15 cellular contexts compared by ENCODE assay signal in the genomic region with DNA sequence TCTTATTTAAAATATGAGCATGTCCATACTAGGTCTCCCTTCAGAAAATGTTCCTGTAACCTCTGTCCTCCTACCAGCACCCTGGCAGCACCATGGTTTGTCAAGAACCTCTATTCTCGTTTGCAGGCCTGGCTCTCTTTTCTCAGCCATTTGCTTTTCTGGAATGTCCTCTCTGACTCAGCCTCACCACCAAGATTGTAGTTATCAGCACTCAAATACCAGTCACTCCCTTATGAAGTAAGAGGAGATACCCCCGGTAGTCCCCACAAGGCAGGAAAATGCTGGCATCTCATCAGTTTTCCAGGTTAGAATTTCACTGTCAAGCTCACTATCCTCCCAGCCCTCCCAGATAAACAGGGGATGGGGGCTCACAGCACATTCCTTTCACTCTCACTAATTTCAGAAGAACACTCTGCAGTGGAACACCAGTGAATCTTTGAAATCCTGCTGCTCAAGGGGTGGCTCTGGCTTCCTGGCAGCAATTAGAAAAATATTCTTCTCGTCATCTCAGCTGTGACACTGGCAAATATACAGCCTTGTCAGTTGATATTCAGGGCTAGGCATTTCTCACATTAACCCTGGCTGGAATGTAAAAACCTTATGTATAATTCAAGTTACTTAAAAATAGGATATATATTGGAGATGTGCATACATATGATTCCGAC.
DNase-seq lines count a peak whose midpoint lies in the region; ATAC-seq and TF ChIP-seq lines count a peak whose summit lies in the region.
"Had no signal": no experiment of that assay in that cellular context is flagged by ENCODE, and none has a peak within 500 bp of the region (broad histone marks: within the 10 kb centered on the region; RNA-seq: fewer than 3 reads in every experiment).

No MANE protein-coding gene starts in this region.

- H2BK120ac ChIP-seq in mesendoderm (ENCODE audit: low read depth, low read length) = no peak overlapping the region

- H3K56ac ChIP-seq in mesendoderm (ENCODE audit: low read length) = no peak overlapping the region

- no peak overlapping the region for H3K23ac ChIP-seq in mesendoderm (ENCODE audit: low read length)

- no peak overlapping the region for H2BK15ac ChIP-seq in mesendoderm (replicated peaks; ENCODE audit: low read depth)

- H3K27ac Mint-ChIP-seq in chondrocyte (ENCODE audit: unreplicated experiment) = peak overlapping the region; percentile 76
- H3K27ac Mint-ChIP-seq: activated CD4-positive, alpha-beta memory T cell treated with anti-CD3 and anti-CD28 coated beads, Interleukin-2, amount 10 ng/mL, durations not matched to agents 7 days and 5 days; activated T-helper 17 cell treated with anti-CD3 and anti-CD28 coated beads, Interleukin-2, amount 50 U/mL, for 72 hours; B cell had no signal

- no peaks in the 10 kb centered on the region for H3K27me3 ChIP-seq in mesendoderm (ENCODE audit: insufficient read depth, low read length, poor library complexity)

- peak; percentile 30 for DNase-seq in AG08396 (ENCODE audit: low spot score)
- peak; percentile 76 for DNase-seq in LHCN-M2 (ENCODE audit: low read depth)
- no peak for DNase-seq in chondrocyte (ENCODE audit: low spot score)
- DNase-seq in mesendoderm = peak; percentile 80
- DNase-seq in activated effector memory CD4-positive, alpha-beta T cell treated with Interleukin-2 at 50 U/mL for 16 hours = no peak
- DNase-seq in GF-D8 (lab: John Stamatoyannopoulos, UW) = no peak
- DNase-seq: activated CD4-positive, alpha-beta memory T cell treated with anti-CD3 and anti-CD28 coated beads, Interleukin-2, amount 10 ng/mL, durations not matched to agents 7 days and 5 days; DMS79 treated with DMSO at 0.1 percent for 48 hours; NCI-H1694; NCI-H774 had no signal

- H3K9me3 Mint-ChIP-seq in chondrocyte (ENCODE audit: low read depth) = peaks cover 4% of the 10 kb centered on the region

- H4K5ac ChIP-seq in mesendoderm (ENCODE audit: low read length) = no peak overlapping the region

- no peaks in the 10 kb centered on the region for H3K27me3 Mint-ChIP-seq in chondrocyte (ENCODE audit: low read depth)
- H3K27me3 Mint-ChIP-seq: activated CD4-positive, alpha-beta memory T cell treated with anti-CD3 and anti-CD28 coated beads, Interleukin-2, amount 10 ng/mL, durations not matched to agents 7 days and 5 days; activated T-helper 17 cell treated with anti-CD3 and anti-CD28 coated beads, Interleukin-2, amount 50 U/mL, for 72 hours; B cell; central memory CD8-positive, alpha-beta T cell had no signal

- no peaks in the 10 kb centered on the region for H3K4me1 ChIP-seq in mesendoderm (ENCODE audit: control insufficient read depth, low read depth, low read length)

- no peak overlapping the region for H3K18ac ChIP-seq in mesendoderm (ENCODE audit: low read length)

- H2BK5ac ChIP-seq in mesendoderm (ENCODE audit: low read length) = no peak overlapping the region

- ATAC-seq in GM21390 (IDR thresholded peaks at IDR 0.05; ENCODE audit: unreplicated experiment) = no peak
- ATAC-seq in GM18505 (IDR thresholded peaks at IDR 0.05; ENCODE audit: unreplicated experiment) = no peak
- ATAC-seq: activated T-helper 17 cell treated with anti-CD3 and anti-CD28 coated beads, Interleukin-2, amount 50 U/mL, for 72 hours had no signal

- H3K36me3 ChIP-seq in mesendoderm (ENCODE audit: control insufficient read depth, insufficient read depth, low read length) = no peaks in the 10 kb centered on the region

- no peaks in the 10 kb centered on the region for H3K79me1 ChIP-seq in mesendoderm (ENCODE audit: low read length)

- no peak overlapping the region for H3K4me2 ChIP-seq in mesendoderm (ENCODE audit: low read length)

- TF ChIP-seq CTCF in chondrocyte (IDR thresholded peaks at IDR 0.05) = no peak

- H3K4me3 ChIP-seq in mesendoderm (ENCODE audit: low read length) = no peak overlapping the region

- H3K4me1 Mint-ChIP-seq in chondrocyte (ENCODE audit: low read depth) = peaks cover 31% of the 10 kb centered on the region
- H3K4me1 Mint-ChIP-seq: activated CD4-positive, alpha-beta memory T cell treated with anti-CD3 and anti-CD28 coated beads, Interleukin-2, amount 10 ng/mL, durations not matched to agents 7 days and 5 days; activated T-helper 17 cell treated with anti-CD3 and anti-CD28 coated beads, Interleukin-2, amount 50 U/mL, for 72 hours; B cell; central memory CD8-positive, alpha-beta T cell had no signal

- no CpG with 5 or more reads among the region's 4 CpGs for WGBS in mesendoderm (ENCODE audit: extremely low coverage, insufficient coverage, low lambda C conversion rate)

- H2AK5ac ChIP-seq in mesendoderm (ENCODE audit: low read length) = no peak overlapping the region

- H3K36me3 Mint-ChIP-seq in chondrocyte (ENCODE audit: low read depth) = no peaks in the 10 kb centered on the region

- H3K9ac ChIP-seq in mesendoderm (ENCODE audit: low read length) = no peak overlapping the region

- no peak overlapping the region for H4K8ac ChIP-seq in mesendoderm (ENCODE audit: low read depth, low read length)

- H3K4me3 Mint-ChIP-seq in chondrocyte (ENCODE audit: unreplicated experiment) = no peak overlapping the region
- H3K4me3 Mint-ChIP-seq: activated CD4-positive, alpha-beta memory T cell treated with anti-CD3 and anti-CD28 coated beads, Interleukin-2, amount 10 ng/mL, durations not matched to agents 7 days and 5 days; activated T-helper 17 cell treated with anti-CD3 and anti-CD28 coated beads, Interleukin-2, amount 50 U/mL, for 72 hours; B cell; central memory CD8-positive, alpha-beta T cell had no signal

- H3K79me2 ChIP-seq in mesendoderm (ENCODE audit: control insufficient read depth, insufficient read depth, low read length) = no peaks in the 10 kb centered on the region

- TF ChIP-seq POLR2A in GM18505 (IDR thresholded peaks at IDR 0.05; ENCODE audit: borderline replicate concordance, extremely low read depth, insufficient read depth, insufficient read length) = no peak

- H3K27ac ChIP-seq in mesendoderm (ENCODE audit: low read depth, low read length) = no peak overlapping the region

- H3K4ac ChIP-seq in mesendoderm (ENCODE audit: low read depth, low read length) = no peak overlapping the region

Comparison
In these comparisons a context has a peak if more than half of its experiments do, and no peak if none do; other contexts are left out.
1. DNase-seq: peak in AG08396 (single experiment), LHCN-M2 (single experiment) and mesendoderm (single experiment); none in chondrocyte (single experiment), activated effector memory CD4-positive, alpha-beta T cell treated with Interleukin-2 at 50 U/mL for 16 hours (single experiment) and GF-D8 (single experiment).